In genomic region chr4:26300314-26301307, GRCh38 we compare ENCODE assay signal across 22 cellular contexts. TPM values are rescaled to one million over a fixed set of nuclear protein-coding genes. Genes with fewer than 3 reads are reported as not detected.
DNase-seq lines count a peak whose midpoint lies in the region; ATAC-seq, FAIRE-seq and TF ChIP-seq lines count a peak whose summit lies in the region.
"Had no signal": no experiment of that assay in that cellular context is flagged by ENCODE, and none has a peak within 500 bp of the region (broad histone marks: within the 10 kb centered on the region; RNA-seq: fewer than 3 reads in every experiment).

No MANE protein-coding gene starts in this region.

- H3K79me2 ChIP-seq in hepatocyte = no peaks in the 10 kb centered on the region

- H3K27me3 ChIP-seq in hepatocyte (no peaks in the 10 kb centered on the region), right lobe of liver (no peaks in the 10 kb centered on the region)
- H3K27me3 ChIP-seq: right atrium auricular region, vagina had no signal

- TF ChIP-seq POLR2A in GM12892 (IDR thresholded peaks at IDR 0.05; ENCODE audit: low read depth, low read length) (no peak), right lobe of liver (IDR thresholded peaks at IDR 0.05) (no peak)

- ATAC-seq in GM18867 (IDR thresholded peaks at IDR 0.05; ENCODE audit: unreplicated experiment) = no peak
- no peak for ATAC-seq in right lobe of liver
- ATAC-seq: activated CD8-positive, alpha-beta T cell treated with anti-CD3 and anti-CD28 coated beads, Interleukin-2, amount 10 ng/mL, durations not matched to agents 7 days and 5 days had no signal

- H3K4me2 ChIP-seq in hepatocyte = no peak overlapping the region

- WGBS in hepatocyte (ENCODE audit: low lambda C conversion rate, missing lambda C conversion rate) = 61% methylated on average over 8 of the region's 8 CpGs
- WGBS in right lobe of liver (ENCODE audit: insufficient coverage, low coverage, low lambda C conversion rate, missing lambda C conversion rate) = 66% methylated on average over 8 of the region's 8 CpGs

- no peaks in the 10 kb centered on the region for H3K36me3 ChIP-seq in hepatocyte (replicated peaks; ENCODE audit: insufficient read depth, low read depth)
- no peaks in the 10 kb centered on the region for H3K36me3 ChIP-seq in right lobe of liver
- H3K36me3 ChIP-seq: right atrium auricular region, vagina had no signal

- no peaks in the 10 kb centered on the region for H3K9me3 Mint-ChIP-seq in activated T-helper 1 cell treated with anti-CD3 and anti-CD28 coated beads, Interleukin-12 subunit alpha, Interleukin-12 subunit beta, Interleukin-2, Interleukin-4 antibody, amounts not matched to agents 30 ng/mL and 10 ng/mL and 1 ng/mL, durations not matched to agents 14 hours and 24 hours and 36 hours
- H3K9me3 Mint-ChIP-seq: IgD-negative memory B cell, neural crest cell had no signal

- H3K4me1 ChIP-seq in hepatocyte (ENCODE audit: insufficient read depth) (peaks cover 6% of the 10 kb centered on the region), right lobe of liver (no peaks in the 10 kb centered on the region)
- H3K4me1 ChIP-seq: right atrium auricular region had no signal

- TF ChIP-seq CTCF in hepatocyte (IDR thresholded peaks at IDR 0.05; ENCODE audit: poor library complexity) (no peak), right lobe of liver (IDR thresholded peaks at IDR 0.05) (no peak)

- H3K9me2 ChIP-seq in hepatocyte (replicated peaks; ENCODE audit: insufficient read depth) = no peaks in the 10 kb centered on the region

- peaks cover 26% of the 10 kb centered on the region for H3K4me1 Mint-ChIP-seq in activated T-helper 1 cell treated with anti-CD3 and anti-CD28 coated beads, Interleukin-12 subunit alpha, Interleukin-12 subunit beta, Interleukin-2, Interleukin-4 antibody, amounts not matched to agents 30 ng/mL and 10 ng/mL and 1 ng/mL, durations not matched to agents 14 hours and 24 hours and 36 hours (ENCODE audit: low read depth)

- no peak overlapping the region for H3K4me3 Mint-ChIP-seq in activated T-helper 1 cell treated with anti-CD3 and anti-CD28 coated beads, Interleukin-12 subunit alpha, Interleukin-12 subunit beta, Interleukin-2, Interleukin-4 antibody, amounts not matched to agents 30 ng/mL and 10 ng/mL and 1 ng/mL, durations not matched to agents 14 hours and 24 hours and 36 hours
- H3K4me3 Mint-ChIP-seq: neural crest cell had no signal

- peak overlapping the region; percentile 19 for H2AFZ ChIP-seq in hepatocyte

- no peaks in the 10 kb centered on the region for H4K20me1 ChIP-seq in hepatocyte (ENCODE audit: insufficient read depth, poor library complexity, severe bottlenecking)

- H3K9me3 ChIP-seq in hepatocyte (ENCODE audit: low read depth) (no peaks in the 10 kb centered on the region), right lobe of liver (no peaks in the 10 kb centered on the region)
- H3K9me3 ChIP-seq: right atrium auricular region, vagina had no signal

- DNase-seq in AG20443 (ENCODE audit: low spot score) = peak; percentile 18
- no peak for DNase-seq in GM12892 (ENCODE audit: insufficient read length)
- DNase-seq in activated T-helper 1 cell treated with anti-CD3 and anti-CD28 coated beads, Interleukin-12 subunit alpha, Interleukin-12 subunit beta, Interleukin-2, Interleukin-4 antibody, amounts not matched to agents 30 ng/mL and 10 ng/mL and 1 ng/mL, durations not matched to agents 14 hours and 24 hours and 36 hours (ENCODE audit: low spot score) = no peak
- DNase-seq in hepatocyte (ENCODE audit: low spot score) = no peak
- DNase-seq in NCI-H2029 treated with DMSO at 0.1 percent for 48 hours (lab: John Stamatoyannopoulos, UW) = no peak
- no peak for DNase-seq in right lobe of liver
- no peak for DNase-seq in NCI-H187 treated with DMSO at 0.1 percent for 48 hours (lab: John Stamatoyannopoulos, UW)
- DNase-seq: activated CD8-positive, alpha-beta T cell treated with anti-CD3 and anti-CD28 coated beads, Interleukin-2, amount 10 ng/mL, durations not matched to agents 7 days and 5 days; activated gamma-delta T cell; aorta; cortex of kidney; NCI-H2171 treated with DMSO at 0.1 percent for 48 hours; NK-92 treated with Interleukin-12 subunit alpha and Interleukin-12 subunit beta, amount 100 ng/mL, for 24 hours; SW 1271 had no signal

- H3K4me3 ChIP-seq in hepatocyte (no peak overlapping the region), right lobe of liver (no peak overlapping the region)
- H3K4me3 ChIP-seq: right atrium auricular region, vagina had no signal

- H3K27ac ChIP-seq in hepatocyte (no peak overlapping the region), right lobe of liver (no peak overlapping the region)
- H3K27ac ChIP-seq: right atrium auricular region, RWPE1, vagina, VCaP had no signal

- intact Hi-C loops in activated T-helper 1 cell treated with anti-CD3 and anti-CD28 coated beads, Interleukin-12 subunit alpha, Interleukin-12 subunit beta, Interleukin-2, Interleukin-4 antibody, amounts not matched to agents 30 ng/mL and 10 ng/mL and 1 ng/mL, durations not matched to agents 14 hours and 24 hours and 36 hours (cut with micrococcal nuclease) = no loop called here
- intact Hi-C loops in right lobe of liver (cut with DNase I) = no loop called here

- FAIRE-seq in GM12892 (lab: Jason Lieb, UNC) = peak; percentile 36
- FAIRE-seq: islet of Langerhans had no signal

- H3K36me3 Mint-ChIP-seq in activated T-helper 1 cell treated with anti-CD3 and anti-CD28 coated beads, Interleukin-12 subunit alpha, Interleukin-12 subunit beta, Interleukin-2, Interleukin-4 antibody, amounts not matched to agents 30 ng/mL and 10 ng/mL and 1 ng/mL, durations not matched to agents 14 hours and 24 hours and 36 hours (ENCODE audit: low read depth) = no peaks in the 10 kb centered on the region
- H3K36me3 Mint-ChIP-seq: IgD-negative memory B cell had no signal

- H3K27ac Mint-ChIP-seq in activated T-helper 1 cell treated with anti-CD3 and anti-CD28 coated beads, Interleukin-12 subunit alpha, Interleukin-12 subunit beta, Interleukin-2, Interleukin-4 antibody, amounts not matched to agents 30 ng/mL and 10 ng/mL and 1 ng/mL, durations not matched to agents 14 hours and 24 hours and 36 hours = peak overlapping the region; percentile 40

- H3K27me3 Mint-ChIP-seq in activated T-helper 1 cell treated with anti-CD3 and anti-CD28 coated beads, Interleukin-12 subunit alpha, Interleukin-12 subunit beta, Interleukin-2, Interleukin-4 antibody, amounts not matched to agents 30 ng/mL and 10 ng/mL and 1 ng/mL, durations not matched to agents 14 hours and 24 hours and 36 hours (ENCODE audit: insufficient read depth) = no peaks in the 10 kb centered on the region
- H3K27me3 Mint-ChIP-seq: IgD-negative memory B cell had no signal

RNA-seq across cellular contexts. Expression of gene RBPJ, which starts 20.2 kb away (rescaled TPM):
- 62.6 TPM for polyA plus RNA-seq in GM12892 (2012; ENCODE audit: missing spikeins)
- 455 and 472 TPM in 2 replicates for total RNA-seq in activated T-helper 1 cell treated with anti-CD3 and anti-CD28 coated beads, Interleukin-12 subunit alpha, Interleukin-12 subunit beta, Interleukin-2, Interleukin-4 antibody, amounts not matched to agents 30 ng/mL and 10 ng/mL and 1 ng/mL, durations not matched to agents 14 hours and 24 hours and 36 hours
- total RNA-seq in hepatocyte = 54.8 and 74.5 TPM in 2 replicates
- 73.7 and 80.2 TPM in 2 replicates for polyA plus RNA-seq in hepatocyte
- total RNA-seq in right lobe of liver = 10 to 100 TPM; 12.0 to 29.3 (median 19.6) TPM
